In genomic region chr11:1912314-1912878, GRCh38 we compare ENCODE assay signal across 35 cellular contexts. TPM values are rescaled to one million over a fixed set of nuclear protein-coding genes. Genes with fewer than 3 reads are reported as not detected.
A peak's percentile ranks its signal among the peaks of the same experiment; 100 is the strongest.
DNase-seq lines count a peak whose midpoint lies in the region; TF ChIP-seq lines count a peak whose summit lies in the region.
"Had no signal": no experiment of that assay in that cellular context is flagged by ENCODE, and none has a peak within 500 bp of the region (broad histone marks: within the 10 kb centered on the region; RNA-seq: fewer than 3 reads in every experiment).

No MANE protein-coding gene starts in this region.

- peaks cover 0 to 5% of the 10 kb centered on the region in 2 experiments; a peak in 1 of 4 replicates for H3K4me1 ChIP-seq in SK-N-SH (ENCODE audit: control insufficient read depth in 1 of 2, insufficient read depth in 2 of 2, low read depth in 1 of 2, low read length in 1 of 2)
- H3K4me1 ChIP-seq: sigmoid colon had no signal

- H3K27me3 Mint-ChIP-seq in CD14-positive monocyte (ENCODE audit: low read depth in 3 of 3) (peaks cover 1 to 7% (median 6%) of the 10 kb centered on the region in 3 donors), chondrocyte (ENCODE audit: low read depth) (peaks cover 13% of the 10 kb centered on the region)

- H3K4me1 Mint-ChIP-seq in CD14-positive monocyte, result peaks cover 15% of the 10 kb centered on the region
- peaks cover 13% of the 10 kb centered on the region for H3K4me1 Mint-ChIP-seq in chondrocyte (ENCODE audit: low read depth)

- no peaks in the 10 kb centered on the region for H3K79me2 ChIP-seq in SK-N-SH (ENCODE audit: insufficient read depth)

- H3K9me2 ChIP-seq in SK-N-SH, result no peaks in the 10 kb centered on the region

- intact Hi-C loops in CD14-positive monocyte (cut with micrococcal nuclease), result loop anchor here in 1 of 2 donors (1.0 to 10.0 kb wide), 2 partner anchors 26 to 78 kb away; partner anchors contain the start of genes SYT8 and TNNI2

- peaks cover 6 to 8% of the 10 kb centered on the region in 2 donors for H3K36me3 Mint-ChIP-seq in CD14-positive monocyte
- peaks cover 4% of the 10 kb centered on the region for H3K36me3 Mint-ChIP-seq in chondrocyte (ENCODE audit: low read depth)

- TF ChIP-seq EP300 in SK-N-SH (IDR thresholded peaks at IDR 0.05; ENCODE audit: borderline replicate concordance in 1 of 2, low read depth in 1 of 2, low read length in 1 of 2), result no peak

- no peak for TF ChIP-seq RAD21 in SK-N-SH (IDR thresholded peaks at IDR 0.05; ENCODE audit: low read length)

- no peak overlapping the region for H3K27ac ChIP-seq in SK-N-SH (ENCODE audit: low read depth in 2 of 2, low read length in 1 of 2)
- H3K27ac ChIP-seq: BLaER1, tibial artery had no signal

- H3K9me3 ChIP-seq in SK-N-SH, result no peaks in the 10 kb centered on the region
- H3K9me3 ChIP-seq: BLaER1, sigmoid colon, tibial artery had no signal

- H3K9ac ChIP-seq in SK-N-SH, result no peak overlapping the region
- H3K9ac ChIP-seq: BLaER1 had no signal

- H3K4me2 ChIP-seq in SK-N-SH, result no peak overlapping the region
- H3K4me2 ChIP-seq: BLaER1 had no signal

- peak overlapping the region; percentile 40 to 86 (median 76) for H3K27ac Mint-ChIP-seq in CD14-positive monocyte
- H3K27ac Mint-ChIP-seq in chondrocyte (ENCODE audit: unreplicated experiment), result no peak overlapping the region
- H3K27ac Mint-ChIP-seq: activated naive CD8-positive, alpha-beta T cell treated with anti-CD3 and anti-CD28 coated beads, Interleukin-2, amount 50 U/mL, for 24 hours had no signal

- no peaks in the 10 kb centered on the region for H3K36me3 ChIP-seq in SK-N-SH (replicated peaks in 1 of 2; ENCODE audit: control insufficient read depth in 1 of 2, insufficient read depth in 2 of 2, low read length in 1 of 2)
- H3K36me3 ChIP-seq: BLaER1, sigmoid colon, tibial artery had no signal

- TF ChIP-seq CTCF in CD14-positive monocyte (IDR thresholded peaks at IDR 0.05), result no peak
- no peak for TF ChIP-seq CTCF in chondrocyte (IDR thresholded peaks at IDR 0.05)
- TF ChIP-seq CTCF in SK-N-SH (IDR thresholded peaks at IDR 0.05), result no peak

- H4K20me1 ChIP-seq in SK-N-SH (ENCODE audit: insufficient read depth), result no peaks in the 10 kb centered on the region
- H4K20me1 ChIP-seq: BLaER1 had no signal

- H3K4me3 ChIP-seq in SK-N-SH (ENCODE audit: low read depth in 2 of 2, low read length in 1 of 2), result no peak overlapping the region
- H3K4me3 ChIP-seq: BLaER1, K562, sigmoid colon, tibial artery had no signal

- POLR2A ChIA-PET in SK-N-SH (lab: Yijun Ruan, JAX), result interaction anchor here (0.6 kb wide), 1 partner anchor 1072 kb away, joined by 3 read pairs; no protein-coding TSS in a partner anchor

- CTCF ChIA-PET in SK-N-SH (lab: Yijun Ruan, JAX), result interaction anchor here (2.0 kb wide), 1 partner anchor 30 kb away, joined by 6 read pairs; no protein-coding TSS in a partner anchor

- no peaks in the 10 kb centered on the region for H3F3A ChIP-seq in SK-N-SH (replicated peaks; ENCODE audit: insufficient read depth)

- DNase-seq in CD14-positive monocyte (ENCODE audit: low spot score), result peak; percentile 34
- peak; percentile 53 to 70 for DNase-seq in Kasumi-1 (lab: John Stamatoyannopoulos, UW)
- DNase-seq in chondrocyte (ENCODE audit: low spot score), result peak; percentile 17
- DNase-seq in pons (ENCODE audit: low spot score), result peak; percentile 3
- no peak for DNase-seq in hypothalamus (lab: John Stamatoyannopoulos, UW)
- no peak for DNase-seq in SK-N-SH
- no peak for DNase-seq in activated CD4-positive, CD25-positive, alpha-beta regulatory T cell treated with anti-CD3 and anti-CD28 coated beads, Interleukin-2, amount 50 U/mL, for 72 hours
- DNase-seq: activated CD4-positive, alpha-beta T cell treated with anti-CD3 and anti-CD28 coated beads, Interleukin-2, amount 50 U/mL, for 48 hours; activated naive CD4-positive, alpha-beta T cell; activated naive CD8-positive, alpha-beta T cell treated with anti-CD3 and anti-CD28 coated beads, Interleukin-2, amount 50 U/mL, for 24 hours; caudate nucleus; COR-L47; cortex of kidney; DMS53; effector memory CD8-positive, alpha-beta T cell; erythroblast; head of caudate nucleus; kidney glomerular epithelial cell; mammary epithelial cell; NCI-H1417 treated with DMSO at 0.1 percent for 48 hours; NCI-H2081; NCI-H2227 treated with DMSO at 0.1 percent for 48 hours; NCI-H526 treated with DMSO at 0.1 percent for 48 hours; sigmoid colon; stimulated activated CD4-positive, alpha-beta T cell treated with anti-CD3 and anti-CD28 coated beads, Interleukin-4, amount 100 ng/mL, for 24 hours; tibial artery had no signal

- H3K27me3 ChIP-seq in SK-N-SH (ENCODE audit: insufficient read depth), result 0 out of 2 replicates have a peak, but pooled peaks cover 7% of the 10 kb centered on the region
- H3K27me3 ChIP-seq: BLaER1, tibial artery had no signal

- H3K9me3 Mint-ChIP-seq in CD14-positive monocyte (peaks cover 0 to 5% (median 0%) of the 10 kb centered on the region in 7 donors), chondrocyte (ENCODE audit: low read depth) (no peaks in the 10 kb centered on the region)
- H3K9me3 Mint-ChIP-seq: effector memory CD8-positive, alpha-beta T cell had no signal

- 78% methylated on average over 13 of the region's 13 CpGs for WGBS in SK-N-SH (ENCODE audit: low lambda C conversion rate)

- H3K4me3 Mint-ChIP-seq in CD14-positive monocyte, result peak overlapping the region in 1 of 2 donors; percentile 21
- H3K4me3 Mint-ChIP-seq in chondrocyte (ENCODE audit: unreplicated experiment), result no peak overlapping the region
- H3K4me3 Mint-ChIP-seq: activated naive CD8-positive, alpha-beta T cell treated with anti-CD3 and anti-CD28 coated beads, Interleukin-2, amount 50 U/mL, for 24 hours; effector memory CD8-positive, alpha-beta T cell; neural crest cell had no signal

- no peak overlapping the region for H2AFZ ChIP-seq in SK-N-SH (ENCODE audit: low read depth)

TF ChIP-seq in SK-N-SH, 30 proteins besides CTCF, POLR2A, EP300 and RAD21 (continues in another document):
- no peak for TF ChIP-seq YY1 (IDR thresholded peaks at IDR 0.05; ENCODE audit: low read depth)
- TF ChIP-seq MAX (IDR thresholded peaks at IDR 0.05; ENCODE audit: low read depth), result no peak
- TF ChIP-seq GABPA (IDR thresholded peaks at IDR 0.05; ENCODE audit: low read depth), result no peak
- no peak for TF ChIP-seq FOXJ3 (CRISPR knock-in tag; IDR thresholded peaks at IDR 0.05)
- no peak for TF ChIP-seq POLR2AphosphoS5 (IDR thresholded peaks at IDR 0.05; ENCODE audit: low read depth, low read length)
- TF ChIP-seq ELF1 (IDR thresholded peaks at IDR 0.05), result no peak
- TF ChIP-seq REST (IDR thresholded peaks at IDR 0.05; ENCODE audit: low read depth, low read length), result no peak
- TF ChIP-seq MEF2A (IDR thresholded peaks at IDR 0.05; ENCODE audit: borderline replicate concordance, low read depth), result no peak
- TF ChIP-seq FOSL2 (IDR thresholded peaks at IDR 0.05; ENCODE audit: borderline replicate concordance, low read depth), result no peak
- no peak for TF ChIP-seq TCF12 (IDR thresholded peaks at IDR 0.05)
- no peak for TF ChIP-seq MXI1 (IDR thresholded peaks at IDR 0.05; ENCODE audit: low read depth, low read length)

RNA-seq across cellular contexts. Expression of gene TNNT3, which starts 7.1 kb away (rescaled TPM):
- not detected for polyA plus RNA-seq in CD14-positive monocyte
- 0.51 to 1.3 TPM in 2 of 3 replicates, not detected in the other for total RNA-seq in chondrocyte
- not detected in 2 replicates for polyA plus RNA-seq in SK-N-SH (2012; rRNA removed)
- polyA plus RNA-seq in SK-N-SH (2012; cell fraction: cytosol; rRNA removed), result not detected in 2 replicates
- 0.08 TPM in 1 of 2 replicates, not detected in the other for polyA plus RNA-seq in SK-N-SH (2012; cell fraction: nucleus; rRNA removed)
- total RNA-seq: astrocyte, K562, mammary epithelial cell, MCF 10A, neural crest cell, pulmonary artery endothelial cell, SK-MEL-5 had no signal
- polyA plus RNA-seq: AG04450, mammary epithelial cell had no signal

RNA-seq across cellular contexts. Expression of gene PRR33, which starts 20.7 kb away (rescaled TPM):
- not detected for polyA plus RNA-seq in CD14-positive monocyte
- not detected in 3 replicates for total RNA-seq in chondrocyte
- polyA plus RNA-seq in SK-N-SH (2012; rRNA removed), result not detected in 2 replicates
- not detected in 2 replicates for polyA plus RNA-seq in SK-N-SH (2012; cell fraction: cytosol; rRNA removed)
- polyA plus RNA-seq in SK-N-SH (2012; cell fraction: nucleus; rRNA removed), result not detected in 2 replicates
- total RNA-seq: astrocyte; K562; mammary epithelial cell; MCF 10A; neural crest cell; pulmonary artery endothelial cell; sigmoid colon; SK-MEL-5; T-helper 1 cell treated with Interleukin-12 subunit alpha and Interleukin-12 subunit beta and Interleukin-4 antibody, amounts not matched to agents 30 ng/mL and 1 ng/mL, for 36 hours had no signal
- polyA plus RNA-seq: AG04450, K562, mammary epithelial cell had no signal

RNA-seq across cellular contexts. Expression of gene MRPL23, which starts 34.7 kb away (rescaled TPM):
- polyA plus RNA-seq in CD14-positive monocyte, result 10 to 100 TPM; 19.3 to 51.1 TPM
- 22.8 to 33.0 TPM (median 29.8 TPM) in 3 replicates for total RNA-seq in chondrocyte
- polyA plus RNA-seq in SK-N-SH (2012; rRNA removed), result 226 and 264 TPM in 2 replicates
- 143 and 217 TPM in 2 replicates for polyA plus RNA-seq in SK-N-SH (2012; cell fraction: cytosol; rRNA removed)
- polyA plus RNA-seq in SK-N-SH (2012; cell fraction: nucleus; rRNA removed), result 105 and 186 TPM in 2 replicates

RNA-seq across cellular contexts. Expression of gene LSP1, which starts 59.5 kb away (rescaled TPM):
- polyA plus RNA-seq in CD14-positive monocyte, result 100 to 1,000 TPM; 542 to 646 TPM
- 7.2 to 27.5 TPM (median 7.4 TPM) in 3 replicates for total RNA-seq in chondrocyte
- 0.34 and 0.38 TPM in 2 replicates for polyA plus RNA-seq in SK-N-SH (2012; rRNA removed)
- polyA plus RNA-seq in SK-N-SH (2012; cell fraction: cytosol; rRNA removed), result 0.22 and 0.46 TPM in 2 replicates
- polyA plus RNA-seq in SK-N-SH (2012; cell fraction: nucleus; rRNA removed), result 0.19 and 0.54 TPM in 2 replicates
- total RNA-seq: neural crest cell, pulmonary artery endothelial cell, SK-MEL-5 had no signal
- polyA plus RNA-seq: AG04450, mammary epithelial cell had no signal

Comparison
In these comparisons a context has a peak if more than half of its experiments do, and no peak if none do; other contexts are left out.
1. DNase-seq: peak in CD14-positive monocyte (single experiment), Kasumi-1 (2 of 2), chondrocyte (single experiment) and pons (single experiment); none in hypothalamus (0 of 51), SK-N-SH (single experiment) and activated CD4-positive, CD25-positive, alpha-beta regulatory T cell treated with anti-CD3 and anti-CD28 coated beads, Interleukin-2, amount 50 U/mL, for 72 hours (single experiment).